In the genomic region with DNA sequence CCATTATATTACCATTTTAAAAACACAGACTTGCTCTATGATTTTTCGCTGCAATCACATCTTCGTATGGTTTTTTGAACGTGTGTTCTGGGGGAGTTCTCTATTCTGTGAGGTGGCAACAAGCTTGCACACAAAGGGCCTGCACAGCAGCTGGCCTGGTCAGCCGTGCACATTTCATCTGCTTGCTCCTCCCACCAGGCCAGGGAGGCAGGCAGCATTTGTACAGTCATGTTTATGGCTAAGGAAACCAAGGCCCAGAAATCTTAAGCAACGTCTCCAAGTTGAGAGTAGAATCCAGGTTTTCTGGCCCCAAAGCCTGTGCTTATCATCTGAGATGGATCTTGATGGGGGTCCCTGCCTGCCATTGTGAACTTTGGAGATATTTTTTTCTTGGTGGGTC, we compare ENCODE assay signal across 31 cellular contexts.
DNase-seq lines count a peak whose midpoint lies in the region; ATAC-seq and TF ChIP-seq lines count a peak whose summit lies in the region.
"Had no signal": no experiment of that assay in that cellular context is flagged by ENCODE, and none has a peak within 500 bp of the region (broad histone marks: within the 10 kb centered on the region; RNA-seq: fewer than 3 reads in every experiment).

No MANE protein-coding gene starts in this region.

- ATAC-seq in GM19351 (IDR thresholded peaks at IDR 0.05; ENCODE audit: unreplicated experiment) (no peak), GM19324 (IDR thresholded peaks at IDR 0.05; ENCODE audit: low FRiP score, unreplicated experiment) (no peak)
- ATAC-seq: activated CD8-positive, alpha-beta T cell treated with anti-CD3 and anti-CD28 coated beads for 36 hours; GM12878; HepG2; lower lobe of right lung; stimulated activated naive CD8-positive, alpha-beta T cell treated with anti-CD3 and anti-CD28 coated beads, Interleukin-15, amount 100 ng/mL, for 72 hours; T-helper 17 cell had no signal

- no peak overlapping the region for H3K27ac ChIP-seq in neuronal stem cell (replicated peaks; ENCODE audit: low read length)
- H3K27ac ChIP-seq: BLaER1, esophagus squamous epithelium, lower lobe of right lung, sigmoid colon, tibial nerve had no signal

- no peaks in the 10 kb centered on the region for H3K27me3 ChIP-seq in neuronal stem cell (ENCODE audit: control insufficient read depth in 3 of 3, insufficient read depth in 3 of 3, low read depth in 1 of 3, low read length in 3 of 3)
- H3K27me3 ChIP-seq: BLaER1, esophagus squamous epithelium, sigmoid colon, tibial nerve had no signal

- no peak overlapping the region for H2AK5ac ChIP-seq in neuronal stem cell (ENCODE audit: low read depth, low read length)

- H3K23ac ChIP-seq in neuronal stem cell (ENCODE audit: low read depth, low read length, poor library complexity), result no peak overlapping the region

- no CpG with 5 or more reads among the region's 5 CpGs for WGBS in neuronal stem cell (ENCODE audit: extremely low coverage in 2 of 2, insufficient read length in 2 of 2, insufficient replicate concordance in 1 of 2), 2 donors

- H2BK15ac ChIP-seq in neuronal stem cell (ENCODE audit: low read length), result no peak overlapping the region

- H3K4ac ChIP-seq in neuronal stem cell (ENCODE audit: low read length), result no peak overlapping the region

- DNase-seq in AG20443 (ENCODE audit: low spot score) (peak; percentile 71), RPMI7951 (ENCODE audit: low read depth) (peak; percentile 58), fibroblast of the aortic adventitia (ENCODE audit: low read depth) (peak; percentile 19), neuronal stem cell (ENCODE audit: low spot score) (no peak), NCI-H2171 (lab: John Stamatoyannopoulos, UW) (no peak), NCI-H524 treated with DMSO at 0.1 percent for 48 hours (lab: John Stamatoyannopoulos, UW) (no peak)
- DNase-seq: activated CD4-positive, alpha-beta T cell treated with anti-CD3 and anti-CD28 coated beads for 1 hour; activated CD8-positive, alpha-beta T cell treated with anti-CD3 and anti-CD28 coated beads for 36 hours; activated naive CD8-positive, alpha-beta T cell treated with anti-CD3 and anti-CD28 coated beads for 36 hours; central memory CD4-positive, alpha-beta T cell; COR-L47; DMS79 treated with DMSO at 0.1 percent for 48 hours; endodermal cell; esophagus squamous epithelium; Kasumi-1; lower lobe of right lung; MV-4-11; NCI-H146; NCI-H2107; NCI-H446; NCI-H82; sigmoid colon; SK-N-SH; stimulated activated naive CD8-positive, alpha-beta T cell treated with anti-CD3 and anti-CD28 coated beads, Interleukin-15, amount 100 ng/mL, for 72 hours; T-helper 17 cell had no signal

- H3K79me1 ChIP-seq in neuronal stem cell (ENCODE audit: low read depth, low read length), result no peaks in the 10 kb centered on the region

- H3K4me3 ChIP-seq in fibroblast of the aortic adventitia (ENCODE audit: low read depth, low read length), result no peak overlapping the region
- no peak overlapping the region for H3K4me3 ChIP-seq in neuronal stem cell (ENCODE audit: low read length in 2 of 2)
- H3K4me3 ChIP-seq: BLaER1, esophagus squamous epithelium, GM12878, lower lobe of right lung, sigmoid colon, tibial nerve had no signal

- H2BK120ac ChIP-seq in neuronal stem cell (ENCODE audit: low read depth, low read length), result no peak overlapping the region

- no peaks in the 10 kb centered on the region for H3K4me1 ChIP-seq in neuronal stem cell (ENCODE audit: control insufficient read depth in 2 of 2, insufficient read depth in 1 of 2, low read depth in 1 of 2, low read length in 2 of 2)
- H3K4me1 ChIP-seq: BLaER1, esophagus squamous epithelium, lower lobe of right lung, sigmoid colon, tibial nerve had no signal

- H4K8ac ChIP-seq in neuronal stem cell (ENCODE audit: low read depth, low read length), result no peak overlapping the region

- H4K91ac ChIP-seq in neuronal stem cell (ENCODE audit: low read depth, low read length, poor library complexity), result no peak overlapping the region

- peak overlapping the region; percentile 29 for H2AFZ ChIP-seq in neuronal stem cell (ENCODE audit: low read length)

- no peak overlapping the region for H3K9ac ChIP-seq in neuronal stem cell (ENCODE audit: low read depth, low read length, poor library complexity)
- H3K9ac ChIP-seq: BLaER1, SK-N-SH had no signal

- no peak overlapping the region for H2BK12ac ChIP-seq in neuronal stem cell (ENCODE audit: low read length)

- H3K9me3 ChIP-seq in neuronal stem cell (replicated peaks in 1 of 2; ENCODE audit: control insufficient read depth in 2 of 2, insufficient read depth in 1 of 2, low read depth in 1 of 2, low read length in 2 of 2), result no peaks in the 10 kb centered on the region
- H3K9me3 ChIP-seq: BLaER1, esophagus squamous epithelium, lower lobe of right lung, sigmoid colon, SK-N-SH, tibial nerve had no signal

- no peak overlapping the region for H3K14ac ChIP-seq in neuronal stem cell (ENCODE audit: low read length)

- no peak overlapping the region for H3K4me2 ChIP-seq in neuronal stem cell (ENCODE audit: insufficient read depth, low read length, poor library complexity, severe bottlenecking)
- H3K4me2 ChIP-seq: BLaER1, SK-N-SH had no signal

- H2BK5ac ChIP-seq in neuronal stem cell (ENCODE audit: low read length), result no peak overlapping the region

- no peaks in the 10 kb centered on the region for H3K36me3 ChIP-seq in neuronal stem cell (replicated peaks in 1 of 2; ENCODE audit: control insufficient read depth in 2 of 2, insufficient read depth in 2 of 2, low read length in 2 of 2)
- H3K36me3 ChIP-seq: BLaER1, esophagus squamous epithelium, lower lobe of right lung, sigmoid colon, tibial nerve had no signal

- TF ChIP-seq CTCF in fibroblast of the aortic adventitia (IDR thresholded peaks at IDR 0.05; ENCODE audit: insufficient read depth, low read length), result no peak

- H3K18ac ChIP-seq in neuronal stem cell (ENCODE audit: low read length), result no peak overlapping the region

Comparison
In these comparisons a context has a peak if more than half of its experiments do, and no peak if none do; other contexts are left out.
1. DNase-seq: peak in AG20443 (single experiment), RPMI7951 (single experiment) and fibroblast of the aortic adventitia (single experiment); none in neuronal stem cell (single experiment), NCI-H2171 (single experiment) and NCI-H524 treated with DMSO at 0.1 percent for 48 hours (single experiment).